ENCODE assay signal across 8 cellular contexts in the genomic region with DNA sequence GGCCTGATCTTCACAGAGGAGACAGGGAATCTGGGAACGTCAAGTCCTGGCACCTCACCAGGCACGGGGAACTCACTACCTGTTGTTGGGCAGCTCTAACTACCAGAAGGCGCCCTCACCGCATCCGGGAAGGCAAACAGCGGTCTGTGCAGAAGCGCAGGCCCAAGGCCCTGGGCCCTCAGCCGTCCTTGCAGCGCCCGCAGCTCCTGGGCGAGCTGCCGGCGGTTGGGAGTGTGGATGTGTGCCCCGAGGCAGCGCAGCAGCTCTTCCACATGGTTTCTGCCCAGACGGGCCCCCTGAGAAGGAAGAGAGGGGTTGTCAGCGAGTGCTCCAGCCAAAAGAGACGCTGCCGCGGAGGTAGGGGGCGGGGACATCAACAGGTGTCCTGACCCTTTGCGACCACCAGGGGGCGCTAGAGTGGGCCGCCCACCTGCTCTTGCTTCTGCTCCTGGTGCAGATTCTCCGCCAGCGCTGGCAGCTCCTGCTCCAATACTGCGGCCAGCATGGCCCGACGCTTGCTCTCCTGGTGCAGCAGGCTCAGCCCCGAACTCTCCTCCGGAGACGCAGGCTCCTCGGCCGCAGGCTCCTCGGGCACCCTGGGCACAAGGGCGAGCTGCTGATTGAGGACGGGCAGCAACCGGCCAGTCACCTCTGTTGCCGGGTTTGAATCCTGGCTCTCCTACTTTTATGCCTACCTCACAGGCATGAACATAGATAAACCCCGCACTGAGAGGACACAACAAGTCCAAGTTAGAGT. TPM values are rescaled to one million over a fixed set of nuclear protein-coding genes. Genes with fewer than 3 reads are reported as not detected.
DNase-seq lines count a peak whose midpoint lies in the region; ATAC-seq and TF ChIP-seq lines count a peak whose summit lies in the region.

No MANE protein-coding gene starts in this region.

- no peaks in the 10 kb centered on the region for H3K9me2 ChIP-seq in OCI-LY1 (ENCODE audit: low read depth, low read length)

- peak overlapping the region; percentile 58 for H3K4me3 ChIP-seq in OCI-LY1 (ENCODE audit: low read depth, low read length, poor library complexity, severe bottlenecking)
- peak overlapping the region in 3 of 4 donors; percentile 11 to 49 (median 29) for H3K4me3 ChIP-seq in esophagus squamous epithelium

- H3K36me3 ChIP-seq in OCI-LY1 (ENCODE audit: insufficient read depth, low read length) = no peaks in the 10 kb centered on the region
- peaks cover 65 to 100% (median 66%) of the 10 kb centered on the region in 3 donors for H3K36me3 ChIP-seq in esophagus squamous epithelium

- DNase-seq in COR-L47 (lab: John Stamatoyannopoulos, UW) = peak; percentile 36
- no peak for DNase-seq in HFFc6
- peak; percentile 79 for DNase-seq in activated T-cell treated with anti-CD3 and anti-CD28 coated beads for 48 hours (ENCODE audit: low read depth)
- peak; percentile 43 for DNase-seq in esophagus squamous epithelium (lab: John Stamatoyannopoulos, UW)
- DNase-seq in natural killer cell = peak; percentile 81
- peak; percentile 82 for DNase-seq in stimulated activated naive CD8-positive, alpha-beta T cell treated with anti-CD3 and anti-CD28 coated beads, Interleukin-15, Interleukin-2, amounts not matched to agents 100 U/mL and 50 U/mL, for 24 hours

- H3K4me3 Mint-ChIP-seq in HFFc6 = no peak overlapping the region
- H3K4me3 Mint-ChIP-seq in natural killer cell = peak overlapping the region; percentile 77

- H3K27me3 ChIP-seq in OCI-LY1 (ENCODE audit: insufficient read depth, low read length) (no peaks in the 10 kb centered on the region; the same call in 1 of the 2 replicates), esophagus squamous epithelium (no peaks in the 10 kb centered on the region)

- H3K27me3 Mint-ChIP-seq in HFFc6 (ENCODE audit: insufficient read depth) (no peaks in the 10 kb centered on the region; the same call in 1 of the 2 replicates), natural killer cell (ENCODE audit: low read depth in 2 of 2) (no peaks in the 10 kb centered on the region)

- H3K9me3 Mint-ChIP-seq in HFFc6 = no peaks in the 10 kb centered on the region
- H3K9me3 Mint-ChIP-seq in natural killer cell = no peaks in the 10 kb centered on the region

- H3K4me1 ChIP-seq in OCI-LY1 (ENCODE audit: insufficient read depth, low read length, severe bottlenecking) = peaks cover 43% of the 10 kb centered on the region
- H3K4me1 ChIP-seq in esophagus squamous epithelium = peaks cover 15 to 54% (median 19%) of the 10 kb centered on the region in 3 donors

- H3K27ac Mint-ChIP-seq in HFFc6 (no peak overlapping the region), natural killer cell (peak overlapping the region; percentile 78 to 84)

- TF ChIP-seq CTCF in HFFc6 (IDR thresholded peaks at IDR 0.05) = peak; percentile 99
- peak; percentile 87 for TF ChIP-seq CTCF in OCI-LY1 (IDR thresholded peaks at IDR 0.05; ENCODE audit: low read length)
- peak; percentile 96 to 98 (median 98) for TF ChIP-seq CTCF in esophagus squamous epithelium (IDR thresholded peaks at IDR 0.05)
- peak; percentile 99 for TF ChIP-seq CTCF in natural killer cell (IDR thresholded peaks at IDR 0.05)

- ATAC-seq in natural killer cell = peak; percentile 70 to 91 (median 75)
- ATAC-seq in stimulated activated naive CD8-positive, alpha-beta T cell treated with anti-CD3 and anti-CD28 coated beads, Interleukin-15, Interleukin-2, amounts not matched to agents 100 U/mL and 50 U/mL, for 24 hours = peak; percentile 53
- ATAC-seq in HG03097 (IDR thresholded peaks at IDR 0.05; ENCODE audit: low FRiP score, unreplicated experiment) = no peak

- H4K20me1 ChIP-seq in OCI-LY1 (ENCODE audit: insufficient read depth, low read length) = no peaks in the 10 kb centered on the region

- peak overlapping the region; percentile 56; the same call in 1 of the 2 replicates for H3K9ac ChIP-seq in OCI-LY1 (ENCODE audit: low read length)

- no peaks in the 10 kb centered on the region for H3F3A ChIP-seq in OCI-LY1 (ENCODE audit: insufficient read depth, low read length)

- no peaks in the 10 kb centered on the region for H3K79me2 ChIP-seq in OCI-LY1 (ENCODE audit: insufficient read depth, low read length)

- peak overlapping the region; percentile 82 for H3K4me2 ChIP-seq in OCI-LY1 (ENCODE audit: low read length)

- 30% methylated on average over 2 of the region's 40 CpGs; no CpG with 5 or more reads in 1 of the 2 donors for WGBS in esophagus squamous epithelium, 2 donors

- intact Hi-C loops in esophagus squamous epithelium (cut with DNase I) (loop anchor here (5.0 kb wide), 1 partner anchor 35 kb away; the partner anchor contains the start of gene GPR3), natural killer cell (cut with micrococcal nuclease) (loop anchor here (2.0 kb wide), 2 partner anchors 31 to 35 kb away; partner anchors contain the start of gene TMEM222)

- no peak for TF ChIP-seq POLR2A in esophagus squamous epithelium (IDR thresholded peaks at IDR 0.05)

- H2AFZ ChIP-seq in OCI-LY1 (ENCODE audit: low read length) = no peak overlapping the region

- peak overlapping the region; percentile 37 for H3K27ac ChIP-seq in OCI-LY1 (ENCODE audit: low read depth, low read length, poor library complexity, severe bottlenecking)
- H3K27ac ChIP-seq in esophagus squamous epithelium = peak overlapping the region; percentile 64 to 81 (median 70)

- H3K9me3 ChIP-seq in OCI-LY1 (ENCODE audit: low read length) (no peaks in the 10 kb centered on the region), esophagus squamous epithelium (no peaks in the 10 kb centered on the region)

- H3K4me1 Mint-ChIP-seq in HFFc6 (ENCODE audit: low read depth) = no peaks in the 10 kb centered on the region
- peaks cover 25 to 41% of the 10 kb centered on the region in 2 donors for H3K4me1 Mint-ChIP-seq in natural killer cell

- H3K36me3 Mint-ChIP-seq in HFFc6 (ENCODE audit: low read depth) (peaks cover 28% of the 10 kb centered on the region), natural killer cell (no peaks in the 10 kb centered on the region)

RNA-seq across cellular contexts. Expression of gene MAP3K6, which starts 9.3 kb away (rescaled TPM):
- total RNA-seq in HFFc6 (2021; fragmentation: NEBNext Ultra II Directional; extraction: Animal tissue kit (Norgen Biotek cat#: 25700)) = 10 to 100 TPM; 22.6 to 30.8 (median 27.7) TPM
- total RNA-seq in esophagus squamous epithelium = 100 to 1,000 TPM in 1 of 4 donors, 10 to 100 TPM in 3; 72.3 to 121 (median 76.9) TPM
- 10 to 100 TPM in 2 of 3 donors, 1 to 10 TPM in 1; 8.2 to 15.1 (median 12.1) TPM for total RNA-seq in natural killer cell

RNA-seq across cellular contexts. Expression of gene SYTL1, which starts 15.6 kb away (rescaled TPM):
- total RNA-seq in HFFc6 (2021; fragmentation: NEBNext Ultra II Directional; extraction: Animal tissue kit (Norgen Biotek cat#: 25700)) = under 1 TPM in 2 of 6 experiments, not detected in 4; 0.08 to 0.45 TPM
- 100 to 1,000 TPM in 3 of 4 donors, 10 to 100 TPM in 1; 74.7 to 182 (median 125) TPM for total RNA-seq in esophagus squamous epithelium
- 100 to 1,000 TPM; 244 to 312 (median 273) TPM for total RNA-seq in natural killer cell

RNA-seq across cellular contexts. Expression of gene FCN3, which starts 17.2 kb away (rescaled TPM):
- not detected for total RNA-seq in HFFc6 (2021; fragmentation: NEBNext Ultra II Directional; extraction: Animal tissue kit (Norgen Biotek cat#: 25700))
- total RNA-seq in esophagus squamous epithelium = 1 to 10 TPM; 3.0 to 4.7 (median 4.3) TPM
- total RNA-seq in natural killer cell = not detected

RNA-seq across cellular contexts. Expression of gene CD164L2, which starts 25.7 kb away (rescaled TPM):
- not detected for total RNA-seq in HFFc6 (2021; fragmentation: NEBNext Ultra II Directional; extraction: Animal tissue kit (Norgen Biotek cat#: 25700))
- total RNA-seq in esophagus squamous epithelium (10 to 100 TPM in 1 of 4 donors, 1 to 10 TPM in 3; 4.8 to 15.4 (median 6.5) TPM), natural killer cell (under 1 TPM in 1 of 3 donors, not detected in 2; 0.40 TPM)

RNA-seq across cellular contexts. Expression of gene GPR3, which starts 35.0 kb away (rescaled TPM):
- total RNA-seq in HFFc6 (2021; fragmentation: NEBNext Ultra II Directional; extraction: Animal tissue kit (Norgen Biotek cat#: 25700)) = 1 to 10 TPM; 2.3 to 3.3 (median 2.9) TPM
- under 1 TPM in 1 of 4 donors, not detected in 3; 0.38 TPM for total RNA-seq in esophagus squamous epithelium
- under 1 TPM; 0.39 to 0.87 (median 0.60) TPM for total RNA-seq in natural killer cell

Comparison
In these comparisons a context has a peak if more than half of its experiments do, and no peak if none do; other contexts are left out.
1. RNA of gene SYTL1, which starts 15.6 kb away (total RNA-seq): 244 to 312 TPM in natural killer cell and 74.7 to 182 TPM in esophagus squamous epithelium; 0.08 to 0.45 TPM in HFFc6; every median in the first group is over 10 times any median in the second.
2. Peak in every context shown above with its lines, with median percentiles within 50 percentile points of each other: CTCF ChIP-seq.